Comparison of ENCODE assay signal across 24 cellular contexts in the genomic region with DNA sequence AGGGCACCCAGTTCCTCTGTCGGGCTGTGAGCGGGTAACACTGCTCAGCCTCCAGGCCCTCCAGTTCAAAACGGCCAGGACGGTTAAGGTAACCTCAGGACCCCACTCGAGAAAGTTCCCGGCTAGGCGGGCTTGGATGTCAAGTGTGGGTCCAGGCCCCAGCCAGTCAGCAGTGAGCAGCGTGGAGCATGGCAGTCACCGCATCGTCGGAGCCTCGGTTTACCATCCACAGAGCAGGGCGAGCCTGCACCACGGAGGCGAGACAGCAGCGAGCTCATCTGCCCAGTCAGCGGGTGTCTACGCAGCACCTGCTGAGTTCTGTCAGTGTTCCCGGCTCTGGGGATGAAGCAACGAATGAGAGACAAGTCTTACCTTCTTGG.
"Had no signal": no experiment of that assay in that cellular context is flagged by ENCODE, and none has a peak within 500 bp of the region (broad histone marks: within the 10 kb centered on the region; RNA-seq: fewer than 3 reads in every experiment).

No MANE protein-coding gene starts in this region.

- H3K27me3 ChIP-seq: stomach, suprapubic skin, testis, thyroid gland, tibial artery, tibial nerve, transverse colon, upper lobe of left lung, upper lobe of right lung, uterus, vagina had no signal

- H3K36me3 ChIP-seq: uterus had no signal

- H3K9me3 ChIP-seq: stomach, suprapubic skin, testis, thoracic aorta, thyroid gland, tibial artery, tibial nerve, transverse colon, upper lobe of left lung, upper lobe of right lung, uterus, vagina had no signal

- H3K4me1 ChIP-seq: stomach, testis, thyroid gland, tibial artery, tibial nerve, transverse colon, upper lobe of left lung, upper lobe of right lung, uterus, vagina had no signal

- H3K27ac ChIP-seq: stomach, suprapubic skin, testis, thoracic aorta, thyroid gland, tibial artery, tibial nerve, transverse colon, upper lobe of left lung, upper lobe of right lung, uterus, vagina had no signal

- DNase-seq: stimulated activated CD4-positive, alpha-beta T cell treated with anti-CD3 and anti-CD28 coated beads, Interleukin-2, amount 100 ng/mL, for 48 hours; stimulated activated CD4-positive, alpha-beta T cell treated with anti-CD3 and anti-CD28 coated beads, Interleukin-4, amount 100 ng/mL, for 1 hour; stimulated activated CD4-positive, alpha-beta T cell treated with anti-CD3 and anti-CD28 coated beads, Interleukin-4, amount 100 ng/mL, for 24 hours; stimulated activated CD4-positive, alpha-beta T cell treated with anti-CD3 and anti-CD28 coated beads, Interleukin-4, amount 100 ng/mL, for 4 hours; stimulated activated CD8-positive, alpha-beta memory T cell treated with anti-CD3 and anti-CD28 coated beads, Interleukin-4, amount 100 ng/mL, for 48 hours; stimulated activated naive B cell treated with anti-CD40 and anti-IgM and Interleukin-4, amounts not matched to agents 10 μg/mL and 1 μg/mL and 100 μg/mL, for 72 hours; stimulated activated naive CD4-positive, alpha-beta T cell; stimulated activated naive CD4-positive, alpha-beta T cell treated with Interleukin-2 at 50 U/mL for 16 hours; stimulated activated naive CD8-positive, alpha-beta T cell treated with anti-CD3 and anti-CD28 coated beads, Interleukin-15, amount 100 ng/mL, for 72 hours; stimulated activated naive CD8-positive, alpha-beta T cell treated with anti-CD3 and anti-CD28 coated beads, Interleukin-15, Interleukin-2, amounts not matched to agents 100 U/mL and 50 U/mL, for 24 hours; stomach; substantia nigra; testis; thyroid gland; tibial artery; transverse colon; trophoblast cell; upper lobe of left lung; upper lobe of right lung; uterus had no signal

- H3K4me3 ChIP-seq: stomach, suprapubic skin, testis, thoracic aorta, thyroid gland, tibial artery, tibial nerve, transverse colon, upper lobe of left lung, upper lobe of right lung, uterus, vagina had no signal
